ENCODE assay signal across 26 cellular contexts in genomic region chr21:33035147-33035546, GRCh38. TPM values are rescaled to one million over a fixed set of nuclear protein-coding genes. Genes with fewer than 3 reads are reported as not detected.
"Had no signal": no experiment of that assay in that cellular context is flagged by ENCODE, and none has a peak within 500 bp of the region (broad histone marks: within the 10 kb centered on the region; RNA-seq: fewer than 3 reads in every experiment).

No MANE protein-coding gene starts in this region.

- H3K4me3 Mint-ChIP-seq: activated T-cell treated with anti-CD3 and anti-CD28 coated beads, Interleukin-2, amount 50 U/mL, for 72 hours; naive thymus-derived CD8-positive, alpha-beta T cell; stimulated activated naive B cell treated with anti-CD40 and anti-IgM and Interleukin-4, amounts not matched to agents 10 μg/mL and 1 μg/mL and 100 μg/mL, for 72 hours had no signal

- H3K27me3 ChIP-seq: ovary, right lobe of liver had no signal

- H3K27ac Mint-ChIP-seq: activated naive CD4-positive, alpha-beta T cell treated with anti-CD3 and anti-CD28 coated beads, Interleukin-2, amount 50 U/mL, for 72 hours; activated T-cell treated with anti-CD3 and anti-CD28 coated beads, Interleukin-2, amount 50 U/mL, for 72 hours; naive thymus-derived CD8-positive, alpha-beta T cell; stimulated activated naive B cell treated with anti-CD40 and anti-IgM and Interleukin-4, amounts not matched to agents 10 μg/mL and 1 μg/mL and 100 μg/mL, for 72 hours had no signal

- H3K9me3 Mint-ChIP-seq: activated naive CD4-positive, alpha-beta T cell treated with anti-CD3 and anti-CD28 coated beads, Interleukin-2, amount 50 U/mL, for 72 hours; activated T-cell treated with anti-CD3 and anti-CD28 coated beads, Interleukin-2, amount 50 U/mL, for 72 hours; naive thymus-derived CD8-positive, alpha-beta T cell; stimulated activated naive B cell treated with anti-CD40 and anti-IgM and Interleukin-4, amounts not matched to agents 10 μg/mL and 1 μg/mL and 100 μg/mL, for 72 hours had no signal

- ATAC-seq: activated naive CD4-positive, alpha-beta T cell treated with anti-CD3 and anti-CD28 coated beads, Interleukin-2, amount 50 U/mL, for 72 hours; activated T-cell treated with anti-CD3 and anti-CD28 coated beads, Interleukin-2, amount 50 U/mL, for 72 hours; foreskin keratinocyte; left cardiac atrium; naive thymus-derived CD8-positive, alpha-beta T cell; right lobe of liver; stimulated activated naive B cell treated with anti-CD40 and anti-IgM and Interleukin-4, amounts not matched to agents 10 μg/mL and 1 μg/mL and 100 μg/mL, for 72 hours had no signal

- H3K36me3 Mint-ChIP-seq: stimulated activated naive B cell treated with anti-CD40 and anti-IgM and Interleukin-4, amounts not matched to agents 10 μg/mL and 1 μg/mL and 100 μg/mL, for 72 hours had no signal

- H3K4me3 ChIP-seq: adrenal gland, breast epithelium, coronary artery, ovary, right lobe of liver, thoracic aorta, upper lobe of left lung had no signal

- DNase-seq: activated CD4-positive, alpha-beta T cell treated with anti-CD3 and anti-CD28 coated beads, Interleukin-2, amount 50 U/mL, for 4 hours; activated gamma-delta T cell; activated T-cell treated with anti-CD3 and anti-CD28 coated beads, Interleukin-2, amount 50 U/mL, for 72 hours; adrenal gland; foreskin keratinocyte; glutamatergic neuron; hippocampal formation; left cardiac atrium; mesendoderm; naive thymus-derived CD8-positive, alpha-beta T cell; ovary; right lobe of liver; stimulated activated naive B cell treated with anti-CD40 and anti-IgM and Interleukin-4, amounts not matched to agents 10 μg/mL and 1 μg/mL and 100 μg/mL, for 72 hours; upper lobe of left lung; WERI-Rb-1 had no signal

- H3K4me1 ChIP-seq: adrenal gland, breast epithelium, foreskin keratinocyte, right lobe of liver had no signal

- H3K36me3 ChIP-seq: adrenal gland, breast epithelium, ovary, right lobe of liver, thoracic aorta, upper lobe of left lung, WERI-Rb-1 had no signal

- H3K9me3 ChIP-seq: adrenal gland, breast epithelium, ovary, right lobe of liver, thoracic aorta, upper lobe of left lung had no signal

- H3K27ac ChIP-seq: adrenal gland, breast epithelium, coronary artery, foreskin keratinocyte, ovary, right lobe of liver, thoracic aorta, upper lobe of left lung, WERI-Rb-1 had no signal

RNA-seq across cellular contexts. Expression of gene OLIG2, which starts 9.4 kb away (rescaled TPM):
- total RNA-seq: activated CD8-positive, alpha-beta memory T cell treated with anti-CD3 and anti-CD28 coated beads for 36 hours; activated naive CD4-positive, alpha-beta T cell treated with anti-CD3 and anti-CD28 coated beads, Interleukin-2, amount 50 U/mL, for 72 hours; activated T-cell treated with anti-CD3 and anti-CD28 coated beads, Interleukin-2, amount 50 U/mL, for 72 hours; adrenal gland; breast epithelium; epithelial cell of proximal tubule; fibroblast of lung; foreskin keratinocyte; left cardiac atrium; lower leg skin; mucosa of gallbladder; naive thymus-derived CD8-positive, alpha-beta T cell; ovary; pulmonary artery endothelial cell; right lobe of liver; thoracic aorta; upper lobe of left lung had no signal

RNA-seq across cellular contexts. Expression of gene OLIG1, which starts 34.8 kb away (rescaled TPM):
- total RNA-seq: activated CD8-positive, alpha-beta memory T cell treated with anti-CD3 and anti-CD28 coated beads for 36 hours; activated T-cell treated with anti-CD3 and anti-CD28 coated beads, Interleukin-2, amount 50 U/mL, for 72 hours; astrocyte; breast epithelium; epithelial cell of proximal tubule; fibroblast of lung; foreskin keratinocyte; mucosa of gallbladder; naive thymus-derived CD8-positive, alpha-beta T cell; ovary; pulmonary artery endothelial cell; right lobe of liver; thoracic aorta had no signal
